19 cellular contexts compared by ENCODE assay signal in genomic region chr6:133092771-133093170, GRCh38.
DNase-seq lines count a peak whose midpoint lies in the region; ATAC-seq and TF ChIP-seq lines count a peak whose summit lies in the region.
"Had no signal": no experiment of that assay in that cellular context is flagged by ENCODE, and none has a peak within 500 bp of the region (broad histone marks: within the 10 kb centered on the region; RNA-seq: fewer than 3 reads in every experiment).

No MANE protein-coding gene starts in this region.

- H3K4me3 ChIP-seq in MM.1S (ENCODE audit: low read length) (no peak overlapping the region), OCI-LY7 (ENCODE audit: low read depth, low read length, poor library complexity, severe bottlenecking) (no peak overlapping the region), upper lobe of right lung (no peak overlapping the region)
- H3K4me3 ChIP-seq: Peyer's patch, SJCRH30 had no signal

- no TSS peak for BruUV-seq in OCI-LY7 (replicated peaks; lab: Mats Ljungman, UMichigan)

- intact Hi-C loops in OCI-LY7 (cut with micrococcal nuclease; ENCODE audit: unreplicated experiment) = no loop called here
- intact Hi-C loops in upper lobe of right lung (cut with DNase I) = no loop called here
- intact Hi-C loops in left cardiac atrium (cut with DNase I) = no loop called here

- no peaks in the 10 kb centered on the region for H3K36me3 ChIP-seq in MM.1S (replicated peaks; ENCODE audit: insufficient read depth, low read length)
- H3K36me3 ChIP-seq in OCI-LY7 (ENCODE audit: insufficient read depth, low read length) = no peaks in the 10 kb centered on the region
- H3K36me3 ChIP-seq in upper lobe of right lung = no peaks in the 10 kb centered on the region
- H3K36me3 ChIP-seq: Peyer's patch, SJCRH30 had no signal

- H3K27ac ChIP-seq in MM.1S (ENCODE audit: low read length) (peak overlapping the region; percentile 56; the same call in 1 of the 2 replicates), OCI-LY7 (ENCODE audit: low read depth, low read length, poor library complexity, severe bottlenecking) (no peak overlapping the region), temporal lobe (ENCODE audit: low read depth, low read length) (peak overlapping the region; percentile 79), upper lobe of right lung (no peak overlapping the region)
- H3K27ac ChIP-seq: Peyer's patch, SJCRH30 had no signal

- H3K9me2 ChIP-seq in MM.1S (replicated peaks; ENCODE audit: insufficient read depth, low read length) = no peaks in the 10 kb centered on the region
- H3K9me2 ChIP-seq in OCI-LY7 (ENCODE audit: insufficient read depth, low read length) = no peaks in the 10 kb centered on the region

- DNase-seq in NCI-H524 (lab: John Stamatoyannopoulos, UW) (peak; percentile 23 to 73), NCI-H524 treated with DMSO at 0.1 percent for 48 hours (lab: John Stamatoyannopoulos, UW) (no peak), MM.1S (peak; percentile 77), OCI-LY7 (ENCODE audit: low spot score) (peak; percentile 22), upper lobe of right lung (no peak), left cardiac atrium (no peak)
- no peak for DNase-seq in central memory CD4-positive, alpha-beta T cell
- DNase-seq: 8988T; IMR-90; NCI-H1092; NCI-H1436; NCI-H187 treated with DMSO at 0.1 percent for 48 hours; NCI-H226; NCI-H510A treated with DMSO at 0.1 percent for 48 hours; NK-92 treated with Interleukin-12 subunit alpha and Interleukin-12 subunit beta, amount 100 ng/mL, for 24 hours; Peyer's patch; SJCRH30; T-helper 1 cell had no signal

- CTCF ChIA-PET in OCI-LY7 (lab: Charles Lee; ENCODE audit: unreplicated experiment) = no interaction called here

- H3K4me1 ChIP-seq in MM.1S (ENCODE audit: low read length) = peaks cover 7% of the 10 kb centered on the region
- no peaks in the 10 kb centered on the region for H3K4me1 ChIP-seq in OCI-LY7 (ENCODE audit: insufficient read depth, low read length, poor library complexity, severe bottlenecking)
- H3K4me1 ChIP-seq in upper lobe of right lung = no peaks in the 10 kb centered on the region
- H3K4me1 ChIP-seq: Peyer's patch had no signal

- H3K9me3 ChIP-seq in MM.1S (replicated peaks; ENCODE audit: insufficient read depth, low read length) = no peaks in the 10 kb centered on the region
- H3K9me3 ChIP-seq in OCI-LY7 (ENCODE audit: low read length) = no peaks in the 10 kb centered on the region
- no peaks in the 10 kb centered on the region for H3K9me3 ChIP-seq in upper lobe of right lung
- H3K9me3 ChIP-seq: Peyer's patch, SJCRH30 had no signal

- H2AFZ ChIP-seq in MM.1S (ENCODE audit: low read length) (peak overlapping the region; percentile 44), OCI-LY7 (ENCODE audit: low read length) (no peak overlapping the region)

- no peaks in the 10 kb centered on the region for H4K20me1 ChIP-seq in MM.1S (ENCODE audit: insufficient read depth, low read length)
- H4K20me1 ChIP-seq in OCI-LY7 (ENCODE audit: insufficient read depth, low read length) = no peaks in the 10 kb centered on the region

- no peaks in the 10 kb centered on the region for H3K79me2 ChIP-seq in MM.1S (ENCODE audit: low read length)
- H3K79me2 ChIP-seq in OCI-LY7 (ENCODE audit: insufficient read depth, low read depth, low read length) = no peaks in the 10 kb centered on the region

- H3K27me3 ChIP-seq in MM.1S (replicated peaks; ENCODE audit: insufficient read depth, low read length) (no peaks in the 10 kb centered on the region), upper lobe of right lung (no peaks in the 10 kb centered on the region)
- H3K27me3 ChIP-seq: Peyer's patch, SJCRH30 had no signal

- no peak for TF ChIP-seq CTCF in MM.1S (IDR thresholded peaks at IDR 0.05; ENCODE audit: low read length)
- TF ChIP-seq CTCF in OCI-LY7 (conservative IDR thresholded peaks at IDR 0.05; ENCODE audit: low read length) = no peak
- TF ChIP-seq CTCF in upper lobe of right lung (IDR thresholded peaks at IDR 0.05) = no peak

- H3K9ac ChIP-seq in MM.1S (ENCODE audit: low read length) = no peak overlapping the region

- ATAC-seq in upper lobe of right lung (no peak), left cardiac atrium (no peak)

- H3F3A ChIP-seq in MM.1S (ENCODE audit: insufficient read depth, low read length) = no peaks in the 10 kb centered on the region

- POLR2A ChIA-PET in OCI-LY7 (lab: Charles Lee) = no interaction called here

- H3K4me2 ChIP-seq in MM.1S (ENCODE audit: low read depth, low read length) (peak overlapping the region; percentile 25), OCI-LY7 (ENCODE audit: low read length) (no peak overlapping the region)

Comparison
In these comparisons a context has a peak if more than half of its experiments do, and no peak if none do; other contexts are left out.
1. DNase-seq: peak in NCI-H524 (2 of 2), MM.1S (single experiment) and OCI-LY7 (single experiment); none in NCI-H524 treated with DMSO at 0.1 percent for 48 hours (single experiment), upper lobe of right lung (single experiment), central memory CD4-positive, alpha-beta T cell (single experiment) and left cardiac atrium (single experiment).
2. H3K27ac ChIP-seq: peak in MM.1S (single experiment) and temporal lobe (single experiment); none in OCI-LY7 (single experiment) and upper lobe of right lung (single experiment).